ENCODE assay signal across 18 cellular contexts in the genomic region with DNA sequence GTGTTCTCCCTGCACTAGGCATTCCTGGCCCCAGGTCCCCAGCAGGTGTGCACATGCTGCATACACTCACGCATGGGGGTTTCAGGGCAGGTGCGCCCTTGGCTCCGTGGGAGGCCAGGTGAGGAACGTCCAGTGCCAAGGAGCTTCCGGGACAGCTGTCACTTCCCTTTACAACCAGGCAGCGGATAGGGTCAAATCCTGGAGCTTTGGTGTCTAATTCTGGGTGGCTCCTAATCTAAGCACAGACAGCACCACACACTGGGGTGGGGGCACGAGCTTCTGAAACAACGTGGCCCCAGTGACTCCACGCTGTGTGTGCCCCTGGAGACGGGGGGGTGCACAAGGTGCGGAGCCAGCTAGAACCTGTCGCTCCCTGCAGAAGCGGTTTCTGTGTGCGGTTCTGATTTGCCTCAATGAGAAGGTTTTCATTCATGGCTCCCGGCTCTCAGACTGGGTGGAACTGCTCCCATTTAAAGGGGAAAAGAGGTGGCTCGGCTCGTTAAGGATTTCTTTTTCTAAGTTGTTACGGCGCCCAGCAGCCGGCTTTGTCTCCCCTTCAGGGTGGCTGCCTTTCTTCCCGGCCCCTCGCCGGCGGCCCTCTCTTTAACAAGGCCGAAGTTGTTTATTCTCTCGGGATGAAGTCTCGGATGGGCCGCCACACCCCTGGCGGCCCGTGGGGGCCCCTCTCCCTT. TPM values are rescaled to one million over a fixed set of nuclear protein-coding genes. Genes with fewer than 3 reads are reported as not detected.
A peak's percentile ranks its signal among the peaks of the same experiment; 100 is the strongest.
DNase-seq lines count a peak whose midpoint lies in the region; ATAC-seq and TF ChIP-seq lines count a peak whose summit lies in the region.
"Had no signal": no experiment of that assay in that cellular context is flagged by ENCODE, and none has a peak within 500 bp of the region (broad histone marks: within the 10 kb centered on the region; RNA-seq: fewer than 3 reads in every experiment).

No MANE protein-coding gene starts in this region.

- H3K27ac ChIP-seq in left ventricle myocardium inferior (replicated peaks) (peak overlapping the region; percentile 99), right atrium auricular region (peak overlapping the region in 1 of 2 donors; percentile 10), gastroesophageal sphincter (peak overlapping the region in 3 of 4 donors; percentile 89 to 96 (median 93))
- H3K27ac ChIP-seq: KMS-11, vagina had no signal

- TF ChIP-seq CTCF in left ventricle myocardium inferior (IDR thresholded peaks at IDR 0.05; ENCODE audit: borderline replicate concordance) (no peak), right atrium auricular region (IDR thresholded peaks at IDR 0.05) (no peak), gastroesophageal sphincter (IDR thresholded peaks at IDR 0.05) (no peak)

- DNase-seq in left ventricle myocardium inferior (no peak), right atrium auricular region (ENCODE audit: low spot score) (no peak), NT2/D1 (ENCODE audit: low read depth, low spot score) (no peak), DMS 273 treated with DMSO at 0.1 percent for 48 hours (lab: John Stamatoyannopoulos, UW) (no peak), OCI-M2 (lab: John Stamatoyannopoulos, UW; ENCODE audit: unreplicated experiment) (no peak), hippocampal formation (lab: John Stamatoyannopoulos, UW) (no peak)
- DNase-seq: activated CD8-positive, alpha-beta T cell treated with anti-CD3 and anti-CD28 coated beads for 36 hours; activated gamma-delta T cell; AML-193; caudate nucleus; hypothalamus; OCI-M1 had no signal

- WGBS in gastroesophageal sphincter (ENCODE audit: low coverage in 1 of 2), 2 donors = 58 to 76% methylated on average over 9 of the region's 30 CpGs

- H3K4me1 ChIP-seq in left ventricle myocardium inferior (peaks cover 98% of the 10 kb centered on the region), right atrium auricular region (peaks cover 0 to 40% of the 10 kb centered on the region in 2 donors), NT2/D1 (ENCODE audit: insufficient read depth, insufficient read length) (peaks cover 25% of the 10 kb centered on the region), gastroesophageal sphincter (peaks cover 0 to 51% (median 19%) of the 10 kb centered on the region in 3 donors)

- H3K4me3 ChIP-seq in left ventricle myocardium inferior (no peak overlapping the region), right atrium auricular region (no peak overlapping the region), NT2/D1 (ENCODE audit: insufficient read length, low read depth) (no peak overlapping the region), gastroesophageal sphincter (no peak overlapping the region)
- H3K4me3 ChIP-seq: lung, vagina had no signal

- no peak for ATAC-seq in gastroesophageal sphincter
- ATAC-seq in GM18505 (IDR thresholded peaks at IDR 0.05; ENCODE audit: unreplicated experiment) = no peak
- ATAC-seq: activated CD8-positive, alpha-beta T cell treated with anti-CD3 and anti-CD28 coated beads for 36 hours had no signal

- TF ChIP-seq POLR2A in gastroesophageal sphincter (IDR thresholded peaks at IDR 0.05) (no peak), GM18505 (IDR thresholded peaks at IDR 0.05; ENCODE audit: borderline replicate concordance, extremely low read depth, insufficient read depth, insufficient read length) (no peak)

- H3K9me3 ChIP-seq in left ventricle myocardium inferior (replicated peaks) = no peaks in the 10 kb centered on the region
- no peaks in the 10 kb centered on the region for H3K9me3 ChIP-seq in right atrium auricular region
- no peaks in the 10 kb centered on the region for H3K9me3 ChIP-seq in NT2/D1 (ENCODE audit: insufficient read depth, low read length)
- H3K9me3 ChIP-seq in gastroesophageal sphincter = no peaks in the 10 kb centered on the region
- H3K9me3 ChIP-seq: vagina had no signal

- intact Hi-C loops in left ventricle myocardium inferior (cut with micrococcal nuclease) = loop anchor here (5.0 kb wide), 1 partner anchor 544 kb away; no protein-coding TSS in a partner anchor

- no peak for TF ChIP-seq EP300 in gastroesophageal sphincter (IDR thresholded peaks at IDR 0.05)

- no peaks in the 10 kb centered on the region for H3K27me3 ChIP-seq in left ventricle myocardium inferior (ENCODE audit: low read depth)
- H3K27me3 ChIP-seq in right atrium auricular region = no peaks in the 10 kb centered on the region
- no peaks in the 10 kb centered on the region for H3K27me3 ChIP-seq in NT2/D1 (ENCODE audit: insufficient read depth, insufficient read length)
- H3K27me3 ChIP-seq in gastroesophageal sphincter = peaks cover 17% of the 10 kb centered on the region
- H3K27me3 ChIP-seq: vagina had no signal

- peak overlapping the region; percentile 64 for H3K9ac ChIP-seq in NT2/D1 (ENCODE audit: insufficient read length, low read depth)
- H3K9ac ChIP-seq: KMS-11 had no signal

- peaks cover 53% of the 10 kb centered on the region for H3K36me3 ChIP-seq in left ventricle myocardium inferior
- peaks cover 31% of the 10 kb centered on the region for H3K36me3 ChIP-seq in right atrium auricular region
- peaks cover 80% of the 10 kb centered on the region for H3K36me3 ChIP-seq in NT2/D1 (ENCODE audit: insufficient read depth, insufficient read length, low read length)
- H3K36me3 ChIP-seq in gastroesophageal sphincter = peaks cover 0 to 45% of the 10 kb centered on the region in 2 donors

RNA-seq across cellular contexts. Expression of a gene that starts 5.0 kb away (rescaled TPM):
- total RNA-seq in left ventricle myocardium inferior (160 TPM), right atrium auricular region (100 to 1,000 TPM in 1 of 2 donors, 10 to 100 TPM in 1; 91.8 to 101 TPM), gastroesophageal sphincter (100 to 1,000 TPM in 1 of 4 donors, 10 to 100 TPM in 3; 24.1 to 110 (median 51.9) TPM)

RNA-seq across cellular contexts. Expression of a gene that starts 29.2 kb away (rescaled TPM):
- 8.9 TPM for total RNA-seq in left ventricle myocardium inferior
- 1 to 10 TPM; 4.7 to 6.0 TPM for total RNA-seq in right atrium auricular region
- total RNA-seq in gastroesophageal sphincter = 10 to 100 TPM; 13.7 to 34.4 (median 18.0) TPM

RNA-seq across cellular contexts. Expression of a gene that starts 57.9 kb away (rescaled TPM):
- total RNA-seq in left ventricle myocardium inferior = not detected
- not detected for total RNA-seq in right atrium auricular region
- not detected for total RNA-seq in gastroesophageal sphincter
- total RNA-seq: activated CD8-positive, alpha-beta T cell treated with anti-CD3 and anti-CD28 coated beads for 36 hours; T-helper 2 cell treated with Interferon-gamma antibody and Interleukin-4, amounts not matched to agents 100 ng/mL and 5 ng/mL, for 36 hours; vagina had no signal
